In the genomic region with DNA sequence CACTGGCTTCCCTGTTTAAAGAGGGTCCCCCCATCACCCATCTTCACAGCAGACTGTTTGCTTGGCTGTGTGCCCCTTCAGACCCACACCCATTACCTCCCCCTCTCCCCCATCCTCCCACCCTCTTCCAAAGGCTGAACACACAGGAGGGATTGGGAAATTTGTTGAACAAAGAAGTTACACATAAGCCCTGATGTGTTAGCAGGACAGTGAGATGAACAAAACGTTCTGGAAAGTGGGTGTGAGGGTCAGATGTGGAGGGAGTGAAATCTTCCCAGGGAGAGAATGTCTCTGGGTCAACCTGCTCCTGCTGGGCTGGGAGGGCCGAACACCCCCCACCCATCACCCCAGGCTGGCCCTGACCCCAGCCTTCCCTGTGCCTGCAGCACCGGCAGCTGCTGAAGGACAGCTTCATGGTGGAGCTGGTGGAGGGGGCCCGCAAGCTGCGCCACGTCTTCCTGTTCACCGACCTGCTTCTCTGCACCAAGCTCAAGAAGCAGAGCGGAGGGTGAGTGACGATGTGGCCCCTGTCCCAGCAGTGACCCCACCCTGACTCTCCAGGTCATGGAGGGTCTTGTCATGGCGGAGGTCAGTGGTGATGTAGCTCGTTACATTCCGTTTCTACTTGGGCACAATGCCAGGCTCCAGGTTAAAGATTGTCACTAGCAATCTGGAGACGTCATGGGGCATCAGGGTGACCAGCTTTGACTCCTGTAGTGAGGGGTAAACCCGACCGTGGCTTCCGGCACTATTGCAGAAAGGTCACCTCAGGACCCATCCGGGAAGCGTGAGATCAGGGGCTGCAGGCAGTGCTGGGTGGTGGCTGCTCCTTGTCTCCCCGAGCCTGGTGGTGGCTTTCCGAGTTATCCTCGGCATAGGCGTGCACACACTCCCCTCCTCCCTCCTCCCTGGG, we compare ENCODE assay signal across 19 cellular contexts.
DNase-seq lines count a peak whose midpoint lies in the region; ATAC-seq, FAIRE-seq and TF ChIP-seq lines count a peak whose summit lies in the region.
"Had no signal": no experiment of that assay in that cellular context is flagged by ENCODE, and none has a peak within 500 bp of the region (broad histone marks: within the 10 kb centered on the region; RNA-seq: fewer than 3 reads in every experiment).

No MANE protein-coding gene starts in this region.

- H3K36me3 Mint-ChIP-seq in activated T-cell treated with anti-CD3 and anti-CD28 coated beads, Interleukin-2, amount 50 U/mL, for 4 hours (ENCODE audit: insufficient read depth): peaks cover 23% of the 10 kb centered on the region
- H3K36me3 Mint-ChIP-seq in endothelial cell (ENCODE audit: low read depth, unreplicated experiment): peaks cover 15% of the 10 kb centered on the region
- H3K36me3 Mint-ChIP-seq: natural killer cell had no signal

- DNase-seq in NCI-H460 (ENCODE audit: extremely low read depth, low read depth) (peak; percentile 38), bronchial epithelial cell (ENCODE audit: low read depth) (no peak), medulla oblongata (ENCODE audit: extremely low spot score) (peak; percentile 40), substantia nigra (lab: John Stamatoyannopoulos, UW) (peak in 4 of 49 donors; percentile 22 to 62 (median 42)), SIG-M5 treated with dmso at 0.1 percent for 504 hours (lab: John Stamatoyannopoulos, UW; ENCODE audit: unreplicated experiment) (no peak), endothelial cell (ENCODE audit: low spot score) (no peak), SKM-1 (lab: John Stamatoyannopoulos, UW; ENCODE audit: unreplicated experiment) (no peak)
- DNase-seq in activated T-cell treated with anti-CD3 and anti-CD28 coated beads, Interleukin-2, amount 50 U/mL, for 4 hours: no peak
- DNase-seq: activated CD4-positive, alpha-beta T cell treated with anti-CD3 and anti-CD28 coated beads, Interleukin-2, amount 50 U/mL, for 1 hour; activated naive CD4-positive, alpha-beta T cell treated with anti-CD3 and anti-CD28 coated beads, Interleukin-2, amount 10 ng/mL, durations not matched to agents 7 days and 5 days; CD4-positive, alpha-beta memory T cell; DMS79; natural killer cell; NCI-H146; NCI-H226; NK-92 treated with Interleukin-12 subunit alpha and Interleukin-12 subunit beta, amount 100 ng/mL, for 24 hours; uterus had no signal

- FAIRE-seq in bronchial epithelial cell (lab: Jason Lieb, UNC): peak; percentile 32

- ATAC-seq in activated T-cell treated with anti-CD3 and anti-CD28 coated beads, Interleukin-2, amount 50 U/mL, for 4 hours: no peak
- ATAC-seq: natural killer cell had no signal

- peaks cover 28% of the 10 kb centered on the region for H3K36me3 ChIP-seq in bronchial epithelial cell (ENCODE audit: control insufficient read depth, insufficient read depth, low read length)
- H3K36me3 ChIP-seq: uterus had no signal

- H3K27ac ChIP-seq in substantia nigra (ENCODE audit: low read depth, low read length, poor library complexity, severe bottlenecking): peak overlapping the region; percentile 68
- H3K27ac ChIP-seq: epithelial cell of prostate had no signal

- H3K4me1 Mint-ChIP-seq in activated T-cell treated with anti-CD3 and anti-CD28 coated beads, Interleukin-2, amount 50 U/mL, for 4 hours (ENCODE audit: low read depth): peaks cover 26% of the 10 kb centered on the region
- H3K4me1 Mint-ChIP-seq in endothelial cell (ENCODE audit: unreplicated experiment): no peaks in the 10 kb centered on the region

- no peak overlapping the region for H3K4me3 ChIP-seq in bronchial epithelial cell (ENCODE audit: low read depth, low read length)
- H3K4me3 ChIP-seq: uterus had no signal

- no peak overlapping the region for H3K27ac Mint-ChIP-seq in endothelial cell (ENCODE audit: unreplicated experiment)
- H3K27ac Mint-ChIP-seq: activated naive CD4-positive, alpha-beta T cell treated with anti-CD3 and anti-CD28 coated beads, Interleukin-2, amount 10 ng/mL, durations not matched to agents 7 days and 5 days; dendritic cell treated with granulocyte-macrophage colony-stimulating factor and Interleukin-4, amounts not matched to agents 40 ng/mL and 50 ng/mL, for 4 days; natural killer cell had no signal

- TF ChIP-seq CTCF in bronchial epithelial cell (IDR thresholded peaks at IDR 0.05; ENCODE audit: insufficient read depth, low read length, severe bottlenecking) (no peak), endothelial cell (IDR thresholded peaks at IDR 0.05; ENCODE audit: unreplicated experiment) (no peak)

- H3K27me3 Mint-ChIP-seq in activated T-cell treated with anti-CD3 and anti-CD28 coated beads, Interleukin-2, amount 50 U/mL, for 4 hours (ENCODE audit: low read depth): no peaks in the 10 kb centered on the region
- H3K27me3 Mint-ChIP-seq in endothelial cell (ENCODE audit: unreplicated experiment): peaks cover 6% of the 10 kb centered on the region
- H3K27me3 Mint-ChIP-seq: activated naive CD4-positive, alpha-beta T cell treated with anti-CD3 and anti-CD28 coated beads, Interleukin-2, amount 10 ng/mL, durations not matched to agents 7 days and 5 days; CD4-positive, alpha-beta memory T cell; dendritic cell treated with granulocyte-macrophage colony-stimulating factor and Interleukin-4, amounts not matched to agents 40 ng/mL and 50 ng/mL, for 4 days had no signal

- no peaks in the 10 kb centered on the region for H3K27me3 ChIP-seq in bronchial epithelial cell (ENCODE audit: control insufficient read depth, insufficient read depth, low read length)
- H3K27me3 ChIP-seq: uterus had no signal

- H3K4me3 Mint-ChIP-seq in activated T-cell treated with anti-CD3 and anti-CD28 coated beads, Interleukin-2, amount 50 U/mL, for 4 hours: no peak overlapping the region
- no peak overlapping the region for H3K4me3 Mint-ChIP-seq in endothelial cell (ENCODE audit: unreplicated experiment)
- H3K4me3 Mint-ChIP-seq: activated naive CD4-positive, alpha-beta T cell treated with anti-CD3 and anti-CD28 coated beads, Interleukin-2, amount 10 ng/mL, durations not matched to agents 7 days and 5 days; CD4-positive, alpha-beta memory T cell; dendritic cell treated with granulocyte-macrophage colony-stimulating factor and Interleukin-4, amounts not matched to agents 40 ng/mL and 50 ng/mL, for 4 days; natural killer cell had no signal

- no peaks in the 10 kb centered on the region for H3K9me3 Mint-ChIP-seq in activated T-cell treated with anti-CD3 and anti-CD28 coated beads, Interleukin-2, amount 50 U/mL, for 4 hours
- no peaks in the 10 kb centered on the region for H3K9me3 Mint-ChIP-seq in endothelial cell (ENCODE audit: unreplicated experiment)
- H3K9me3 Mint-ChIP-seq: activated naive CD4-positive, alpha-beta T cell treated with anti-CD3 and anti-CD28 coated beads, Interleukin-2, amount 10 ng/mL, durations not matched to agents 7 days and 5 days; CD4-positive, alpha-beta memory T cell; dendritic cell treated with granulocyte-macrophage colony-stimulating factor and Interleukin-4, amounts not matched to agents 40 ng/mL and 50 ng/mL, for 4 days; natural killer cell had no signal

Comparison
In these comparisons a context has a peak if more than half of its experiments do, and no peak if none do; other contexts are left out.
1. DNase-seq: peak in NCI-H460 (single experiment) and medulla oblongata (single experiment); none in bronchial epithelial cell (single experiment), activated T-cell treated with anti-CD3 and anti-CD28 coated beads, Interleukin-2, amount 50 U/mL, for 4 hours (single experiment), SIG-M5 treated with dmso at 0.1 percent for 504 hours (single experiment), endothelial cell (single experiment) and SKM-1 (single experiment).